In genomic region chr2:112229365-112229764, GRCh38 we compare ENCODE assay signal across 14 cellular contexts. TPM values are rescaled to one million over a fixed set of nuclear protein-coding genes. Genes with fewer than 3 reads are reported as not detected.
A peak's percentile ranks its signal among the peaks of the same experiment; 100 is the strongest.
DNase-seq lines count a peak whose midpoint lies in the region; ATAC-seq, FAIRE-seq and TF ChIP-seq lines count a peak whose summit lies in the region.
"Had no signal": no experiment of that assay in that cellular context is flagged by ENCODE, and none has a peak within 500 bp of the region (broad histone marks: within the 10 kb centered on the region; RNA-seq: fewer than 3 reads in every experiment).

No MANE protein-coding gene starts in this region.

- H3K79me1 ChIP-seq in mesendoderm (ENCODE audit: low read length), result no peaks in the 10 kb centered on the region

- DNase-seq in left ventricle myocardium superior (no peak), Right ventricle myocardium superior (no peak), NCI-H510A treated with DMSO at 0.1 percent for 48 hours (lab: John Stamatoyannopoulos, UW) (peak; percentile 58), D721Med (ENCODE audit: insufficient read length, low spot score) (no peak), mesendoderm (no peak)
- DNase-seq: activated CD4-positive, alpha-beta T cell treated with anti-CD3 and anti-CD28 coated beads, Interleukin-2, amount 50 U/mL, for 4 hours; activated effector memory CD4-positive, alpha-beta T cell treated with anti-CD3 and anti-CD28 coated beads, Interleukin-2, amount 50 U/mL, for 16 hours; T-helper 1 cell; upper lobe of left lung had no signal

- no peaks in the 10 kb centered on the region for H3K4me1 ChIP-seq in mesendoderm (ENCODE audit: control insufficient read depth, low read depth, low read length)
- H3K4me1 ChIP-seq: upper lobe of left lung had no signal

- H3K4me3 ChIP-seq in mesendoderm (ENCODE audit: low read length), result no peak overlapping the region
- H3K4me3 ChIP-seq: smooth muscle cell, upper lobe of left lung had no signal

- no peaks in the 10 kb centered on the region for H3K27me3 ChIP-seq in mesendoderm (ENCODE audit: insufficient read depth, low read length, poor library complexity)
- H3K27me3 ChIP-seq: upper lobe of left lung had no signal

- no peak overlapping the region for H3K9ac ChIP-seq in mesendoderm (ENCODE audit: low read length)

- H3K36me3 ChIP-seq in mesendoderm (ENCODE audit: control insufficient read depth, insufficient read depth, low read length), result no peaks in the 10 kb centered on the region

- H4K5ac ChIP-seq in mesendoderm (ENCODE audit: low read length), result no peak overlapping the region

- TF ChIP-seq CTCF in D721Med (IDR thresholded peaks at IDR 0.05; ENCODE audit: insufficient read depth, missing control alignments), result no peak

- no peak overlapping the region for H2BK15ac ChIP-seq in mesendoderm (replicated peaks; ENCODE audit: low read depth)

- no peak for FAIRE-seq in D721Med (lab: Jason Lieb, UNC)
- FAIRE-seq: G401.6 had no signal

- no peak overlapping the region for H4K8ac ChIP-seq in mesendoderm (ENCODE audit: low read depth, low read length)

- no peak overlapping the region for H2AK5ac ChIP-seq in mesendoderm (ENCODE audit: low read length)

- no peak overlapping the region for H2BK120ac ChIP-seq in mesendoderm (ENCODE audit: low read depth, low read length)

- intact Hi-C loops in left ventricle myocardium superior (cut with micrococcal nuclease) (no loop called here), Right ventricle myocardium superior (cut with DNase I) (no loop called here)

- no peak overlapping the region for H3K23ac ChIP-seq in mesendoderm (ENCODE audit: low read length)

- ATAC-seq in left ventricle myocardium superior (peak; percentile 21), Right ventricle myocardium superior (ENCODE audit: poor library complexity) (no peak), esophagus mucosa (peak; percentile 99), GM19463 (IDR thresholded peaks at IDR 0.05; ENCODE audit: unreplicated experiment) (no peak), HG03159 (IDR thresholded peaks at IDR 0.05; ENCODE audit: unreplicated experiment) (no peak)

- H2BK5ac ChIP-seq in mesendoderm (ENCODE audit: low read length), result no peak overlapping the region

- no peak overlapping the region for H3K4me2 ChIP-seq in mesendoderm (ENCODE audit: low read length)
- H3K4me2 ChIP-seq: smooth muscle cell had no signal

- H3K79me2 ChIP-seq in mesendoderm (ENCODE audit: control insufficient read depth, insufficient read depth, low read length), result no peaks in the 10 kb centered on the region

- H3K27ac ChIP-seq in mesendoderm (ENCODE audit: low read depth, low read length), result no peak overlapping the region
- H3K27ac ChIP-seq: upper lobe of left lung had no signal

- H3K56ac ChIP-seq in mesendoderm (ENCODE audit: low read length), result no peak overlapping the region

- no peak overlapping the region for H3K4ac ChIP-seq in mesendoderm (ENCODE audit: low read depth, low read length)

- H3K18ac ChIP-seq in mesendoderm (ENCODE audit: low read length), result no peak overlapping the region

RNA-seq across cellular contexts. Expression of gene ZC3H8, which starts 25.5 kb away (rescaled TPM):
- total RNA-seq in left ventricle myocardium superior (14.0 TPM), Right ventricle myocardium superior (12.0 TPM), esophagus mucosa (9.4 TPM)
- 20.6 TPM for polyA plus RNA-seq in mesendoderm (2013, experiment 1 of 2)
- polyA plus RNA-seq in mesendoderm (2013, experiment 2 of 2), result 16.9 TPM

RNA-seq across cellular contexts. Expression of gene ZC3H6, which starts 46.0 kb away (rescaled TPM):
- total RNA-seq in left ventricle myocardium superior (21.8 TPM), Right ventricle myocardium superior (18.7 TPM), esophagus mucosa (4.9 TPM)
- 1.3 TPM for polyA plus RNA-seq in mesendoderm (2013, experiment 1 of 2)
- polyA plus RNA-seq in mesendoderm (2013, experiment 2 of 2), result 1.4 TPM

Comparison
In these comparisons a context has a peak if more than half of its experiments do, and no peak if none do; other contexts are left out.
1. ATAC-seq: peak in left ventricle myocardium superior (single experiment) and esophagus mucosa (single experiment); none in Right ventricle myocardium superior (single experiment), GM19463 (single experiment) and HG03159 (single experiment).